19 cellular contexts compared by ENCODE assay signal in the genomic region with DNA sequence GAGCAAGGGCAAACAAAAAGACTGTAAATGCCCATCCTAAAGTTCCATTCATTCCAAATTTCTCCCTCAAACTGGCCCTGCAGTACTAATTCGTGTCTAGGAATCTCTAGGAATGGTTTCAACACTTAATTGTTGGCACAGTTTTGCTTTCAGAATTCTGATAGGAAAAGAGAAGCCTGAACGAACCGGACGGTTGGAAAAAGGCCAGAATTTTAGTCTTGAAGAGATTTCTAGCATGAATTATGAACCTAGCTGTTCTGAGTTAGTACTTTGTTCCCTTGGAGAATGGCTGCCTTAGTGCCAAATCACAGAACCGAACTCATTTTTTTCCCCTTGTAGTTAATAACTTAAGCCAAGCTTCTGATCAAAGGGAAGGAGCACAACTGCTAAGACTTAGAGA.
A peak's percentile ranks its signal among the peaks of the same experiment; 100 is the strongest.
DNase-seq lines count a peak whose midpoint lies in the region; ATAC-seq and TF ChIP-seq lines count a peak whose summit lies in the region.
"Had no signal": no experiment of that assay in that cellular context is flagged by ENCODE, and none has a peak within 500 bp of the region (broad histone marks: within the 10 kb centered on the region; RNA-seq: fewer than 3 reads in every experiment).

No MANE protein-coding gene starts in this region.

- POLR2A ChIA-PET in AG04450 (lab: Yijun Ruan, JAX), result no interaction called here

- TF ChIP-seq POLR2A in stomach (IDR thresholded peaks at IDR 0.05), result no peak

- H3K27ac ChIP-seq in AG04450 (ENCODE audit: low read depth, low read length), result peak overlapping the region; percentile 73
- no peak overlapping the region for H3K27ac ChIP-seq in SK-N-MC
- peak overlapping the region; percentile 0 for H3K27ac ChIP-seq in fibroblast of lung (ENCODE audit: insufficient read depth, low read length)
- H3K27ac ChIP-seq in osteoblast (ENCODE audit: low read depth, low read length), result peak overlapping the region; percentile 55
- H3K27ac ChIP-seq in stomach, result no peak overlapping the region
- H3K27ac ChIP-seq: lower lobe of right lung, parathyroid adenoma, upper lobe of right lung had no signal

- 9 to 24% (median 12%) methylated on average over 5 of the region's 5 CpGs for WGBS in stomach, 5 donors

- no peaks in the 10 kb centered on the region for H3K36me3 ChIP-seq in SK-N-MC (ENCODE audit: insufficient read depth, low read length)
- H3K36me3 ChIP-seq in fibroblast of lung (ENCODE audit: control insufficient read depth, insufficient read depth, low read length), result no peaks in the 10 kb centered on the region
- H3K36me3 ChIP-seq in osteoblast (ENCODE audit: insufficient read depth, low read length), result no peaks in the 10 kb centered on the region
- no peaks in the 10 kb centered on the region for H3K36me3 ChIP-seq in stomach
- H3K36me3 ChIP-seq: lower lobe of right lung, upper lobe of right lung had no signal

- H3K4me3 ChIP-seq in AG04450 (ENCODE audit: low read depth, low read length) (no peak overlapping the region), SK-N-MC (0 out of 2 replicates have a peak overlapping the region, but pooled peaks have one; percentile 17), fibroblast of lung (replicated peaks in 1 of 4; ENCODE audit: control extremely low read depth in 1 of 4, insufficient read depth in 1 of 4, low read depth in 3 of 4, low read length in 4 of 4) (no peak overlapping the region), osteoblast (ENCODE audit: insufficient read depth, low read length) (no peak overlapping the region), stomach (peak overlapping the region in 1 of 4 donors; percentile 5)
- H3K4me3 ChIP-seq: K562, lower lobe of right lung, upper lobe of right lung had no signal

- H3K9me3 ChIP-seq in AG04450 (ENCODE audit: control insufficient read depth, insufficient read depth, low read length), result no peaks in the 10 kb centered on the region
- no peaks in the 10 kb centered on the region for H3K9me3 ChIP-seq in SK-N-MC (ENCODE audit: low read depth, low read length)
- no peaks in the 10 kb centered on the region for H3K9me3 ChIP-seq in fibroblast of lung (ENCODE audit: control insufficient read depth, insufficient read depth, low read depth, low read length)
- no peaks in the 10 kb centered on the region for H3K9me3 ChIP-seq in osteoblast (ENCODE audit: low read depth, low read length)
- no peaks in the 10 kb centered on the region for H3K9me3 ChIP-seq in stomach
- H3K9me3 ChIP-seq: lower lobe of right lung, upper lobe of right lung had no signal

- intact Hi-C loops in stomach (cut with DNase I; ENCODE audit: low total_unique reads), result no loop called here

- ATAC-seq in GM21528 (IDR thresholded peaks at IDR 0.05; ENCODE audit: low FRiP score, unreplicated experiment), result no peak
- ATAC-seq: K562; Panc1; stimulated activated naive CD8-positive, alpha-beta T cell treated with anti-CD3 and anti-CD28 coated beads, Interleukin-15, amount 100 ng/mL, for 72 hours; upper lobe of right lung had no signal

- H2AFZ ChIP-seq in fibroblast of lung (ENCODE audit: low read length) (peak overlapping the region; percentile 54), osteoblast (ENCODE audit: low read length) (peak overlapping the region; percentile 25)
- H2AFZ ChIP-seq: parathyroid adenoma had no signal

- H3K79me2 ChIP-seq in fibroblast of lung (ENCODE audit: control insufficient read depth, insufficient read depth, low read length) (no peaks in the 10 kb centered on the region), osteoblast (ENCODE audit: insufficient read depth, low read length) (no peaks in the 10 kb centered on the region)
- H3K79me2 ChIP-seq: parathyroid adenoma had no signal

- TF ChIP-seq CTCF in AG04450 (IDR thresholded peaks at IDR 0.05; ENCODE audit: low read depth, low read length) (no peak), fibroblast of lung (conservative IDR thresholded peaks at IDR 0.05 in 1 of 2, IDR thresholded peaks at IDR 0.05 in 1 of 2; ENCODE audit: low read depth in 1 of 2, low read length in 2 of 2) (no peak), osteoblast (IDR thresholded peaks at IDR 0.05; ENCODE audit: extremely low read depth, low read depth, low read length) (no peak), stomach (IDR thresholded peaks at IDR 0.05) (no peak)

- CTCF ChIA-PET in AG04450 (lab: Charles Lee), result interaction anchor here (1.0 to 7.0 kb wide), 3 partner anchors 8 to 48 kb away, joined by 3 to 56 read pairs (median 3); no protein-coding TSS in a partner anchor

- H3K4me2 ChIP-seq in fibroblast of lung (ENCODE audit: extremely low read depth, insufficient read depth, low read length) (peak overlapping the region; percentile 41), osteoblast (ENCODE audit: insufficient read depth, low read length) (no peak overlapping the region)

- H3K27me3 ChIP-seq in AG04450 (ENCODE audit: control insufficient read depth, insufficient read depth, low read length), result no peaks in the 10 kb centered on the region
- no peaks in the 10 kb centered on the region for H3K27me3 ChIP-seq in fibroblast of lung (ENCODE audit: control insufficient read depth, insufficient read depth, low read length)
- no peaks in the 10 kb centered on the region for H3K27me3 ChIP-seq in osteoblast (ENCODE audit: insufficient read depth, low read length)
- no peaks in the 10 kb centered on the region for H3K27me3 ChIP-seq in stomach
- H3K27me3 ChIP-seq: upper lobe of right lung had no signal

- H4K20me1 ChIP-seq in fibroblast of lung (ENCODE audit: control insufficient read depth, extremely low read depth, insufficient read depth, low read length) (no peaks in the 10 kb centered on the region), osteoblast (ENCODE audit: insufficient read depth, low read length) (no peaks in the 10 kb centered on the region)

- DNase-seq in AG04450 (ENCODE audit: low read depth, low spot score), result no peak
- DNase-seq in SK-N-MC (ENCODE audit: low read depth, low spot score), result no peak
- peak; percentile 69 to 77 for DNase-seq in fibroblast of lung (ENCODE audit: low read depth in 2 of 2)
- no peak for DNase-seq in osteoblast (ENCODE audit: insufficient read length, low spot score, missing footprints)
- no peak for DNase-seq in T1000 (lab: John Stamatoyannopoulos, UW)
- DNase-seq in activated CD4-positive, alpha-beta T cell treated with anti-CD3 and anti-CD28 coated beads, Interleukin-2, amount 50 U/mL, for 4 hours, result no peak
- no peak for DNase-seq in stomach
- DNase-seq: caudate nucleus; CD4-positive, alpha-beta T cell; DMS53; lower lobe of right lung; NCI-H1930; stimulated activated CD4-positive, alpha-beta T cell treated with anti-CD3 and anti-CD28 coated beads, Interleukin-4, amount 100 ng/mL, for 1 hour; stimulated activated naive CD8-positive, alpha-beta T cell treated with anti-CD3 and anti-CD28 coated beads, Interleukin-15, amount 100 ng/mL, for 72 hours; upper lobe of right lung had no signal

- H3K4me1 ChIP-seq in fibroblast of lung (ENCODE audit: control insufficient read depth, extremely low read depth, insufficient read depth, low read length), result peaks cover 9% of the 10 kb centered on the region
- H3K4me1 ChIP-seq in osteoblast (ENCODE audit: insufficient read depth, low read length), result peaks cover 68% of the 10 kb centered on the region
- peaks cover 0 to 23% (median 11%) of the 10 kb centered on the region in 4 donors for H3K4me1 ChIP-seq in stomach
- H3K4me1 ChIP-seq: lower lobe of right lung, parathyroid adenoma had no signal

- H3K9ac ChIP-seq in SK-N-MC (ENCODE audit: insufficient read length) (no peak overlapping the region), fibroblast of lung (ENCODE audit: insufficient read depth, low read length) (no peak overlapping the region)
- H3K9ac ChIP-seq: parathyroid adenoma had no signal

- no peak for TF ChIP-seq EP300 in stomach (IDR thresholded peaks at IDR 0.05)

Comparison
In these comparisons a context has a peak if more than half of its experiments do, and no peak if none do; other contexts are left out.
1. DNase-seq: peak in fibroblast of lung (2 of 2); none in AG04450 (single experiment), SK-N-MC (single experiment), osteoblast (single experiment), T1000 (single experiment), activated CD4-positive, alpha-beta T cell treated with anti-CD3 and anti-CD28 coated beads, Interleukin-2, amount 50 U/mL, for 4 hours (0 of 2) and stomach (single experiment).
2. H3K27ac ChIP-seq: peak in AG04450 (single experiment), fibroblast of lung (single experiment) and osteoblast (single experiment); none in SK-N-MC (single experiment) and stomach (0 of 5).